8 cellular contexts compared by ENCODE assay signal in genomic region chr12:52243264-52243773, GRCh38. TPM values are rescaled to one million over a fixed set of nuclear protein-coding genes. Genes with fewer than 3 reads are reported as not detected.
DNase-seq lines count a peak whose midpoint lies in the region; ATAC-seq and TF ChIP-seq lines count a peak whose summit lies in the region.

No MANE protein-coding gene starts in this region.

- H3K36me3 ChIP-seq in breast epithelium, result no peaks in the 10 kb centered on the region

- H3K27ac ChIP-seq in breast epithelium, result peak overlapping the region; percentile 97 to 98

- H3K9me3 Mint-ChIP-seq in osteocyte (ENCODE audit: unreplicated experiment), result no peaks in the 10 kb centered on the region

- peak; percentile 59 for DNase-seq in DMS79 treated with DMSO at 0.1 percent for 48 hours (lab: John Stamatoyannopoulos, UW)
- peak; percentile 59 for DNase-seq in NCI-H446 treated with DMSO at 0.1 percent for 48 hours (lab: John Stamatoyannopoulos, UW)
- peak; percentile 75 to 81 for DNase-seq in breast epithelium (ENCODE audit: low spot score in 2 of 2)
- no peak for DNase-seq in osteocyte (ENCODE audit: extremely low spot score, unreplicated experiment)
- no peak for DNase-seq in MV-4-11 (lab: John Stamatoyannopoulos, UW)

- intact Hi-C loops in breast epithelium (cut with DNase I; ENCODE audit: low total_unique reads), result no loop called here

- H3K27me3 ChIP-seq in breast epithelium, result no peaks in the 10 kb centered on the region

- no peak for TF ChIP-seq CTCF in breast epithelium (IDR thresholded peaks at IDR 0.05)
- no peak for TF ChIP-seq CTCF in osteocyte (IDR thresholded peaks at IDR 0.05)

- H3K36me3 Mint-ChIP-seq in osteocyte (ENCODE audit: unreplicated experiment), result no peaks in the 10 kb centered on the region

- H3K4me1 ChIP-seq in breast epithelium, result peaks cover 23 to 53% of the 10 kb centered on the region in 2 donors

- no peaks in the 10 kb centered on the region for H3K9me3 ChIP-seq in breast epithelium

- H3K27ac Mint-ChIP-seq in osteocyte (ENCODE audit: unreplicated experiment), result peak overlapping the region; percentile 95

- ATAC-seq in GM19351 (IDR thresholded peaks at IDR 0.05; ENCODE audit: unreplicated experiment), result no peak
- no peak for ATAC-seq in GM18861 (IDR thresholded peaks at IDR 0.05; ENCODE audit: unreplicated experiment)
- no peak for ATAC-seq in GM21367 (IDR thresholded peaks at IDR 0.05; ENCODE audit: unreplicated experiment)

- no peak overlapping the region for H3K4me3 Mint-ChIP-seq in osteocyte (ENCODE audit: unreplicated experiment)

- TF ChIP-seq POLR2A in breast epithelium (IDR thresholded peaks at IDR 0.05), result no peak

- H3K27me3 Mint-ChIP-seq in osteocyte (ENCODE audit: unreplicated experiment), result no peaks in the 10 kb centered on the region

- H3K4me3 ChIP-seq in breast epithelium, result peak overlapping the region in 1 of 3 donors; percentile 31

- H3K4me1 Mint-ChIP-seq in osteocyte (ENCODE audit: unreplicated experiment), result peaks cover 67% of the 10 kb centered on the region

RNA-seq across cellular contexts. Expression of gene KRT7, which starts 10.3 kb away (rescaled TPM):
- 1,000 to 10,000 TPM in 1 of 3 donors, 100 to 1,000 TPM in 1, 1 to 10 TPM in 1; 4.2 to 1,051 (median 358) TPM for total RNA-seq in breast epithelium
- total RNA-seq in osteocyte, result 168 and 178 TPM in 2 replicates

RNA-seq across cellular contexts. Expression of gene KRT86, which starts 31.1 kb away (rescaled TPM):
- 1 to 10 TPM in 1 of 3 donors, under 1 TPM in 1, not detected in 1; 0.66 to 2.2 TPM for total RNA-seq in breast epithelium
- 0.24 TPM in 2 replicates for total RNA-seq in osteocyte

RNA-seq across cellular contexts. Expression of gene KRT81, which starts 48.0 kb away (rescaled TPM):
- total RNA-seq in breast epithelium (10 to 100 TPM in 1 of 3 donors, 1 to 10 TPM in 1, not detected in 1; 3.6 to 29.9 TPM), osteocyte (0.50 and 0.83 TPM in 2 replicates)

RNA-seq across cellular contexts. Expression of gene KRT80, which starts 51.5 kb away (rescaled TPM):
- total RNA-seq in breast epithelium (1 to 10 TPM in 2 of 3 donors, not detected in 1; 2.9 to 9.8 TPM), osteocyte (9.2 and 9.9 TPM in 2 replicates)

Comparison
In these comparisons a context has a peak if more than half of its experiments do, and no peak if none do; other contexts are left out.
1. DNase-seq: peak in DMS79 treated with DMSO at 0.1 percent for 48 hours (single experiment), NCI-H446 treated with DMSO at 0.1 percent for 48 hours (single experiment) and breast epithelium (2 of 2); none in osteocyte (single experiment) and MV-4-11 (single experiment).